ENCODE assay signal across 1 cellular context in genomic region chr9:100598641-100599145, GRCh38.
A peak's percentile ranks its signal among the peaks of the same experiment; 100 is the strongest.
TF ChIP-seq lines count a peak whose summit lies in the region.

No MANE protein-coding gene starts in this region.

TF ChIP-seq in K562, 482 proteins besides CTCF, POLR2A, EP300 and RAD21 (continued from another document and continues in another):
- no peak for TF ChIP-seq ZNF347 (CRISPR knock-in tag; IDR thresholded peaks at IDR 0.05; ENCODE audit: low read depth)
- no peak for TF ChIP-seq PYGO2 (tag; IDR thresholded peaks at IDR 0.05)
- peak; percentile 97 for TF ChIP-seq NRF1 (conservative IDR thresholded peaks at IDR 0.05 in 1 of 2, IDR thresholded peaks at IDR 0.05 in 1 of 2)
- peak; percentile 21; the same call in 1 of the 2 replicates for TF ChIP-seq CREM (IDR thresholded peaks at IDR 0.05; ENCODE audit: low read depth)
- TF ChIP-seq GMEB1 (CRISPR knock-in tag; IDR thresholded peaks at IDR 0.05): no peak
- no peak for TF ChIP-seq CUX1 (CRISPR knock-in tag; IDR thresholded peaks at IDR 0.05)
- TF ChIP-seq HNRNPH1 (optimal IDR thresholded peaks at IDR 0.05; ENCODE audit: low read depth, low read length): peak; percentile 74
- no peak for TF ChIP-seq SETDB1 (IDR thresholded peaks at IDR 0.05; ENCODE audit: low read length)
- TF ChIP-seq MGA (IDR thresholded peaks at IDR 0.05): peak; percentile 13; the same call in 1 of the 2 replicates
- no peak for TF ChIP-seq ZNF639 (CRISPR knock-in tag; conservative IDR thresholded peaks at IDR 0.05 in 1 of 2, IDR thresholded peaks at IDR 0.05 in 1 of 2)
- TF ChIP-seq POLR2B (IDR thresholded peaks at IDR 0.05; ENCODE audit: low read depth, partially characterized antibody): peak; percentile 57
- TF ChIP-seq ZBTB12 (CRISPR knock-in tag; IDR thresholded peaks at IDR 0.05): no peak
- no peak for TF ChIP-seq BRF1 (IDR thresholded peaks at IDR 0.05; ENCODE audit: borderline replicate concordance, extremely low read depth, insufficient read length)
- peak; percentile 90 for TF ChIP-seq MEIS2 (IDR thresholded peaks at IDR 0.05; ENCODE audit: partially characterized antibody)
- TF ChIP-seq STAG1 (CRISPR knock-in tag; IDR thresholded peaks at IDR 0.05; ENCODE audit: borderline replicate concordance): no peak
- peak; percentile 82 for TF ChIP-seq SFPQ (IDR thresholded peaks at IDR 0.05; ENCODE audit: low read depth, low read length)
- TF ChIP-seq RBM15 (IDR thresholded peaks at IDR 0.05; ENCODE audit: insufficient read depth, low read length): no peak
- no peak for TF ChIP-seq PHTF2 (CRISPR knock-in tag; IDR thresholded peaks at IDR 0.05)
- TF ChIP-seq GTF2B (IDR thresholded peaks at IDR 0.05; ENCODE audit: extremely low read depth, insufficient read length): no peak
- 0 out of 2 replicates have a peak, but pooled peaks have one; percentile 31 for TF ChIP-seq SP1 (CRISPR knock-in tag; IDR thresholded peaks at IDR 0.05)
- TF ChIP-seq CSDE1 (IDR thresholded peaks at IDR 0.05): no peak
- TF ChIP-seq ZNF311 (CRISPR knock-in tag; IDR thresholded peaks at IDR 0.05): no peak
- no peak for TF ChIP-seq XRCC4 (IDR thresholded peaks at IDR 0.05; ENCODE audit: extremely low read depth, insufficient read depth, insufficient read length)
- no peak for TF ChIP-seq NFIC (IDR thresholded peaks at IDR 0.05)
- no peak for TF ChIP-seq ZKSCAN8 (CRISPR knock-in tag; IDR thresholded peaks at IDR 0.05)
- TF ChIP-seq TFE3 (CRISPR knock-in tag; IDR thresholded peaks at IDR 0.05): no peak
